In the genomic region with DNA sequence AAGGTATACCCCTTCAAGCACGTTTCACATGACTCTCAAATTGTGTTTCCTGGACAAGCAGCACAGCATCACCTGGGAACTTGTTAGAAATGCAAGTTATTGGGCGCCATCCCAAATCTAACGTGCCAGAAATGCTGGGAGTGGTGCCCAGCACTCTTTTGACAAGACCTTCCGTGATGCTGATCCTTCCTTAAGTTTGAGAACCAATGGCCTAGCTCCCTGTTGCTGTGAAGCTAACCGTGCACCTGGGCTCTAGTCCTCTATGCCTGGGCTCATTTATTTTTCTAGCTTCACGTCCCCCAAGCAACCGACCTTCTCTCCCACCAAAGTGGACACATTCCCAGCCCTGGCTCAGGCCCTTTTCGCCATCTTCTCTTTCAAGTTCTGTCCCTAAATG, we compare ENCODE assay signal across 9 cellular contexts. TPM values are rescaled to one million over a fixed set of nuclear protein-coding genes. Genes with fewer than 3 reads are reported as not detected.
DNase-seq lines count a peak whose midpoint lies in the region; ATAC-seq, FAIRE-seq and TF ChIP-seq lines count a peak whose summit lies in the region.
"Had no signal": no experiment of that assay in that cellular context is flagged by ENCODE, and none has a peak within 500 bp of the region (broad histone marks: within the 10 kb centered on the region; RNA-seq: fewer than 3 reads in every experiment).

No MANE protein-coding gene starts in this region.

- no peaks in the 10 kb centered on the region for H3K9me3 ChIP-seq in astrocyte (ENCODE audit: insufficient read depth, low read depth, low read length)
- H3K9me3 ChIP-seq in mesenchymal stem cell (ENCODE audit: control insufficient read depth, low read length), result no peaks in the 10 kb centered on the region
- no peaks in the 10 kb centered on the region for H3K9me3 ChIP-seq in transverse colon

- H3K36me3 Mint-ChIP-seq in activated naive CD4-positive, alpha-beta T cell treated with anti-CD3 and anti-CD28 coated beads, Interleukin-2, amount 10 ng/mL, durations not matched to agents 7 days and 5 days, result peaks cover 35% of the 10 kb centered on the region
- H3K36me3 Mint-ChIP-seq in astrocyte (ENCODE audit: low read depth, unreplicated experiment), result peaks cover 13% of the 10 kb centered on the region
- H3K36me3 Mint-ChIP-seq in osteocyte (ENCODE audit: unreplicated experiment), result peaks cover 29% of the 10 kb centered on the region

- H4K91ac ChIP-seq in mesenchymal stem cell (ENCODE audit: low read length), result peak overlapping the region; percentile 4

- no peak for DNase-seq in activated naive CD4-positive, alpha-beta T cell treated with anti-CD3 and anti-CD28 coated beads, Interleukin-2, amount 10 ng/mL, durations not matched to agents 7 days and 5 days
- DNase-seq in activated naive CD4-positive, alpha-beta T cell treated with Interleukin-2 at 50 U/mL for 16 hours, result no peak
- DNase-seq in astrocyte (ENCODE audit: low read depth) (no peak), mesenchymal stem cell (no peak), transverse colon (no peak), H4 (ENCODE audit: low spot score) (no peak), osteocyte (ENCODE audit: extremely low spot score, unreplicated experiment) (no peak)
- DNase-seq: stimulated activated CD4-positive, alpha-beta T cell treated with anti-CD3 and anti-CD28 coated beads, Interleukin-15, amount 100 ng/mL, for 24 hours had no signal

- H3K9me3 Mint-ChIP-seq in activated naive CD4-positive, alpha-beta T cell treated with anti-CD3 and anti-CD28 coated beads, Interleukin-2, amount 10 ng/mL, durations not matched to agents 7 days and 5 days, result no peaks in the 10 kb centered on the region
- H3K9me3 Mint-ChIP-seq in astrocyte (ENCODE audit: unreplicated experiment), result no peaks in the 10 kb centered on the region
- no peaks in the 10 kb centered on the region for H3K9me3 Mint-ChIP-seq in osteocyte (ENCODE audit: unreplicated experiment)

- H3K4me3 ChIP-seq in astrocyte (ENCODE audit: insufficient read depth, low read depth, low read length) (no peak overlapping the region), mesenchymal stem cell (ENCODE audit: insufficient read depth in 1 of 2, low read depth in 1 of 2, low read length in 2 of 2) (peak overlapping the region; percentile 49 to 51), transverse colon (peak overlapping the region; percentile 32 to 47 (median 40))

- H2AFZ ChIP-seq in astrocyte (ENCODE audit: low read depth, low read length) (peak overlapping the region; percentile 77), mesenchymal stem cell (ENCODE audit: low read depth, low read length) (peak overlapping the region; percentile 51)

- no peak overlapping the region for H3K4ac ChIP-seq in mesenchymal stem cell (ENCODE audit: low read depth in 1 of 2, low read length in 2 of 2)

- no peak for TF ChIP-seq EP300 in transverse colon (IDR thresholded peaks at IDR 0.05; ENCODE audit: low read depth)

- H3K27me3 Mint-ChIP-seq in activated naive CD4-positive, alpha-beta T cell treated with anti-CD3 and anti-CD28 coated beads, Interleukin-2, amount 10 ng/mL, durations not matched to agents 7 days and 5 days, result peaks cover 8% of the 10 kb centered on the region
- peaks cover 9% of the 10 kb centered on the region for H3K27me3 Mint-ChIP-seq in astrocyte (ENCODE audit: low read depth, unreplicated experiment)
- H3K27me3 Mint-ChIP-seq in osteocyte (ENCODE audit: unreplicated experiment), result no peaks in the 10 kb centered on the region

- peak overlapping the region; percentile 70 for H3K27ac Mint-ChIP-seq in activated naive CD4-positive, alpha-beta T cell treated with anti-CD3 and anti-CD28 coated beads, Interleukin-2, amount 10 ng/mL, durations not matched to agents 7 days and 5 days
- H3K27ac Mint-ChIP-seq in astrocyte (ENCODE audit: unreplicated experiment) (peak overlapping the region; percentile 66), osteocyte (ENCODE audit: unreplicated experiment) (no peak overlapping the region)

- H2BK120ac ChIP-seq in mesenchymal stem cell (ENCODE audit: low read depth, low read length), result no peak overlapping the region

- intact Hi-C loops in transverse colon (cut with DNase I; ENCODE audit: low total_unique reads), result loop anchor here (10.0 kb wide), 1 partner anchor 51 kb away; no protein-coding TSS in a partner anchor

- no peaks in the 10 kb centered on the region for H3K27me3 ChIP-seq in astrocyte (ENCODE audit: insufficient read depth, low read length)
- H3K27me3 ChIP-seq in mesenchymal stem cell (ENCODE audit: control insufficient read depth in 1 of 2, insufficient read depth in 1 of 2, low read length in 2 of 2), result peaks cover 0 to 6% of the 10 kb centered on the region in 2 experiments
- no peaks in the 10 kb centered on the region for H3K27me3 ChIP-seq in transverse colon

- CTCF ChIA-PET in activated naive CD4-positive, alpha-beta T cell treated with anti-CD3 and anti-CD28 coated beads, Interleukin-2, amount 10 ng/mL, durations not matched to agents 7 days and 5 days (lab: Charles Lee), result interaction anchor here (0.7 to 3.6 kb wide), 7 partner anchors 8 to 227 kb away, joined by 3 to 13 read pairs (median 3); a partner anchor contains a TSS

- H3K36me3 ChIP-seq in astrocyte (ENCODE audit: insufficient read depth, low read length) (peaks cover 6% of the 10 kb centered on the region), mesenchymal stem cell (ENCODE audit: control insufficient read depth in 1 of 2, insufficient read depth in 2 of 2, low read depth in 1 of 2, low read length in 2 of 2) (peaks cover 23 to 30% of the 10 kb centered on the region in 2 experiments), transverse colon (peaks cover 0 to 8% (median 0%) of the 10 kb centered on the region in 4 donors)

- peaks cover 54% of the 10 kb centered on the region for H3K4me1 Mint-ChIP-seq in activated naive CD4-positive, alpha-beta T cell treated with anti-CD3 and anti-CD28 coated beads, Interleukin-2, amount 10 ng/mL, durations not matched to agents 7 days and 5 days
- H3K4me1 Mint-ChIP-seq in astrocyte (ENCODE audit: low read depth, unreplicated experiment), result peaks cover 5% of the 10 kb centered on the region
- H3K4me1 Mint-ChIP-seq in osteocyte (ENCODE audit: unreplicated experiment), result peaks cover 27% of the 10 kb centered on the region

- H3K9ac ChIP-seq in astrocyte (ENCODE audit: low read length) (peak overlapping the region; percentile 63), mesenchymal stem cell (ENCODE audit: low read length) (peak overlapping the region; percentile 41)

- H3K14ac ChIP-seq in mesenchymal stem cell (ENCODE audit: low read length in 2 of 2), result no peak overlapping the region

- H2BK12ac ChIP-seq in mesenchymal stem cell (ENCODE audit: low read length in 2 of 2), result peak overlapping the region in 1 of 2 experiments; percentile 58

- no peak overlapping the region for H2BK5ac ChIP-seq in mesenchymal stem cell (ENCODE audit: low read depth, low read length, poor library complexity, severe bottlenecking)

- peak overlapping the region; percentile 94 for H4K8ac ChIP-seq in mesenchymal stem cell (ENCODE audit: low read length)

- H3K4me2 ChIP-seq in astrocyte (ENCODE audit: low read length), result peak overlapping the region; percentile 83
- H3K4me2 ChIP-seq in mesenchymal stem cell (ENCODE audit: low read length, poor library complexity, severe bottlenecking), result peak overlapping the region; percentile 74

- WGBS in mesenchymal stem cell, result 71% methylated on average over 7 of the region's 8 CpGs
- 50 to 56% methylated on average over 1 to 8 of the region's 8 CpGs for WGBS in transverse colon (ENCODE audit: low coverage in 1 of 2), 2 donors

- H2BK15ac ChIP-seq in mesenchymal stem cell (ENCODE audit: low read depth, poor library complexity, severe bottlenecking), result no peak overlapping the region

- peaks cover 26% of the 10 kb centered on the region for H4K20me1 ChIP-seq in astrocyte (ENCODE audit: insufficient read depth, low read length)

- FAIRE-seq in astrocyte (lab: Jason Lieb, UNC), result no peak

- peak overlapping the region; percentile 3 to 81 for H3K18ac ChIP-seq in mesenchymal stem cell (ENCODE audit: low read depth in 1 of 2, low read length in 2 of 2)

- H3K79me1 ChIP-seq in mesenchymal stem cell (replicated peaks; ENCODE audit: low read length, poor library complexity, severe bottlenecking), result no peaks in the 10 kb centered on the region

- peak overlapping the region; percentile 45 for H2AK5ac ChIP-seq in mesenchymal stem cell (ENCODE audit: low read length, severe bottlenecking)

- TF ChIP-seq POLR2A in transverse colon (IDR thresholded peaks at IDR 0.05), result no peak

- peak overlapping the region in 1 of 2 experiments; percentile 37 for H3K23ac ChIP-seq in mesenchymal stem cell (ENCODE audit: low read length in 2 of 2)

- ATAC-seq in GM21367 (IDR thresholded peaks at IDR 0.05; ENCODE audit: unreplicated experiment), result no peak

- no peak overlapping the region for H3K27ac ChIP-seq in astrocyte (ENCODE audit: low read depth, low read length)
- H3K27ac ChIP-seq in mesenchymal stem cell (ENCODE audit: low read length, poor library complexity, severe bottlenecking), result no peak overlapping the region
- H3K27ac ChIP-seq in transverse colon, result peak overlapping the region in 2 of 4 donors; percentile 9 to 14

- in situ Hi-C loops in transverse colon (cut with MboI; ENCODE audit: low pct_ligation_motif_present in 1 of 4, low pct_unique_long_range_greater_than_20kb in 1 of 4, low sequenced_read_pairs in 3 of 4), result loop anchor here in 2 of 4 donors (25.0 kb wide), 2 partner anchors 229 to 529 kb away; a partner anchor contains a TSS

- H3K4me1 ChIP-seq in astrocyte (ENCODE audit: insufficient read depth, low read length) (peaks cover 25% of the 10 kb centered on the region), mesenchymal stem cell (ENCODE audit: control insufficient read depth, insufficient read depth, low read depth, low read length) (peaks cover 32% of the 10 kb centered on the region), transverse colon (peaks cover 11 to 29% (median 22%) of the 10 kb centered on the region in 4 donors)

- TF ChIP-seq CTCF in astrocyte (IDR thresholded peaks at IDR 0.05; ENCODE audit: insufficient read depth, low read depth, low read length) (no peak), transverse colon (IDR thresholded peaks at IDR 0.05) (no peak), osteocyte (IDR thresholded peaks at IDR 0.05) (no peak)

- peak overlapping the region; percentile 66 for H3K4me3 Mint-ChIP-seq in activated naive CD4-positive, alpha-beta T cell treated with anti-CD3 and anti-CD28 coated beads, Interleukin-2, amount 10 ng/mL, durations not matched to agents 7 days and 5 days
- peak overlapping the region; percentile 69 for H3K4me3 Mint-ChIP-seq in astrocyte (ENCODE audit: unreplicated experiment)
- no peak overlapping the region for H3K4me3 Mint-ChIP-seq in osteocyte (ENCODE audit: unreplicated experiment)

- H3K79me2 ChIP-seq in astrocyte (ENCODE audit: insufficient read depth, low read length), result peaks cover 6% of the 10 kb centered on the region

RNA-seq across cellular contexts. Expression of a gene that starts 4.3 kb away (rescaled TPM):
- total RNA-seq in astrocyte (0.26 TPM in 1 of 2 replicates, not detected in the other), transverse colon (100 to 1,000 TPM in 2 of 4 donors, 10 to 100 TPM in 2; 48.8 to 208 (median 92.3) TPM), osteocyte (0.18 and 0.48 TPM in 2 replicates)
- 0.10 TPM for polyA plus RNA-seq in mesenchymal stem cell (2013, experiment 1 of 2)
- 0.05 TPM for polyA plus RNA-seq in mesenchymal stem cell (2013, experiment 2 of 2)
- total RNA-seq in H4 (2014; rRNA removed; shearing (Covaris generic)), result not detected in 2 replicates

RNA-seq across cellular contexts. Expression of a gene that starts 8.4 kb away (rescaled TPM):
- total RNA-seq in astrocyte (1,108 and 1,187 TPM in 2 replicates), transverse colon (1,000 to 10,000 TPM in 3 of 4 donors, 100 to 1,000 TPM in 1; 505 to 1,630 (median 1,282) TPM), osteocyte (1,690 and 1,756 TPM in 2 replicates)
- 4,725 TPM for polyA plus RNA-seq in mesenchymal stem cell (2013, experiment 1 of 2)
- polyA plus RNA-seq in mesenchymal stem cell (2013, experiment 2 of 2), result 4,884 TPM
- 4,339 and 5,019 TPM in 2 replicates for total RNA-seq in H4 (2014; rRNA removed; shearing (Covaris generic))

RNA-seq across cellular contexts. Expression of a gene that starts 16.5 kb away (rescaled TPM):
- total RNA-seq in astrocyte (62.0 and 66.4 TPM in 2 replicates), transverse colon (10 to 100 TPM; 12.4 to 87.2 (median 16.3) TPM), osteocyte (43.8 and 57.1 TPM in 2 replicates)
- 28.1 TPM for polyA plus RNA-seq in mesenchymal stem cell (2013, experiment 1 of 2)
- polyA plus RNA-seq in mesenchymal stem cell (2013, experiment 2 of 2), result 26.8 TPM
- total RNA-seq in H4 (2014; rRNA removed; shearing (Covaris generic)), result 1.3 and 4.6 TPM in 2 replicates

RNA-seq across cellular contexts. Expression of a gene that starts 23.5 kb away (rescaled TPM):
- total RNA-seq in astrocyte (0.50 and 0.53 TPM in 2 replicates), transverse colon (1 to 10 TPM in 1 of 4 donors, not detected in 3; 1.4 TPM), osteocyte (0.48 TPM in 1 of 2 replicates, not detected in the other)
- 0.08 TPM for polyA plus RNA-seq in mesenchymal stem cell (2013, experiment 1 of 2)
- polyA plus RNA-seq in mesenchymal stem cell (2013, experiment 2 of 2), result 0.11 TPM
- total RNA-seq in H4 (2014; rRNA removed; shearing (Covaris generic)), result 0.12 TPM in 1 of 2 replicates, not detected in the other

RNA-seq across cellular contexts. Expression of a gene that starts 24.6 kb away (rescaled TPM):
- total RNA-seq in astrocyte, result 30.3 and 30.6 TPM in 2 replicates
- polyA plus RNA-seq in mesenchymal stem cell (2013, experiment 1 of 2), result 22.8 TPM
- polyA plus RNA-seq in mesenchymal stem cell (2013, experiment 2 of 2), result 20.2 TPM
- 10 to 100 TPM in 1 of 4 donors, 1 to 10 TPM in 3; 1.5 to 22.1 (median 3.7) TPM for total RNA-seq in transverse colon
- 2.5 and 2.6 TPM in 2 replicates for total RNA-seq in H4 (2014; rRNA removed; shearing (Covaris generic))
- 39.1 and 51.2 TPM in 2 replicates for total RNA-seq in osteocyte

Comparison
In these comparisons a context has a peak if more than half of its experiments do, and no peak if none do; other contexts are left out.
1. RNA of a gene that starts 4.3 kb away (total RNA-seq): 48.8 to 208 TPM in transverse colon; 0.18 to 0.48 TPM in osteocyte, 0.26 TPM in astrocyte and not detected in H4; every median in the first group is over 10 times any median in the second.